29 cellular contexts compared by ENCODE assay signal in genomic region chr2:218834685-218835084, GRCh38. TPM values are rescaled to one million over a fixed set of nuclear protein-coding genes. Genes with fewer than 3 reads are reported as not detected.
A peak's percentile ranks its signal among the peaks of the same experiment; 100 is the strongest.
DNase-seq lines count a peak whose midpoint lies in the region; ATAC-seq, FAIRE-seq and TF ChIP-seq lines count a peak whose summit lies in the region.
"Had no signal": no experiment of that assay in that cellular context is flagged by ENCODE, and none has a peak within 500 bp of the region (broad histone marks: within the 10 kb centered on the region; RNA-seq: fewer than 3 reads in every experiment).

No MANE protein-coding gene starts in this region.

- intact Hi-C loops in HCT116 (cut with micrococcal nuclease) (no loop called here), sciatic nerve (cut with DNase I) (no loop called here)

- POLR2A ChIA-PET in HCT116 (lab: Charles Lee) = no interaction called here

- no peak for DNase-seq in HCT116 (ENCODE audit: low read depth, low spot score)
- DNase-seq in NB4 (ENCODE audit: low read depth) = peak; percentile 29
- DNase-seq in kidney tubule cell (ENCODE audit: low spot score) = peak; percentile 35
- DNase-seq in sciatic nerve (ENCODE audit: low spot score) = peak; percentile 27
- no peak for DNase-seq in NK-92 treated with Interleukin-12 subunit alpha and Interleukin-12 subunit beta, amount 100 ng/mL, for 24 hours (lab: John Stamatoyannopoulos, UW)
- no peak for DNase-seq in GM12892 (ENCODE audit: insufficient read length)
- DNase-seq: activated CD4-positive, alpha-beta memory T cell treated with anti-CD3 and anti-CD28 coated beads for 36 hours; activated CD4-positive, CD25-positive, alpha-beta regulatory T cell treated with anti-CD3 and anti-CD28 coated beads, Interleukin-2, amount 50 U/mL, for 72 hours; activated CD8-positive, alpha-beta memory T cell treated with anti-CD3 and anti-CD28 coated beads, Interleukin-2, amount 50 U/mL, for 4 hours; activated naive CD4-positive, alpha-beta T cell treated with anti-CD3 and anti-CD28 coated beads, Interleukin-2, amount 10 ng/mL, durations not matched to agents 7 days and 5 days; H9; KG1; kidney; MV-4-11; NCI-H1694; NCI-H2171 treated with DMSO at 0.1 percent for 48 hours; NCI-H526; stimulated activated naive CD4-positive, alpha-beta T cell treated with Interleukin-2 at 50 U/mL for 16 hours; testis had no signal

- TF ChIP-seq CTCF in HCT116 (IDR thresholded peaks at IDR 0.05 in 2 of 3, conservative IDR thresholded peaks at IDR 0.05 in 1 of 3; ENCODE audit: borderline replicate concordance in 1 of 3, insufficient read depth in 1 of 3, low read depth in 2 of 3, low read length in 2 of 3) = no peak
- no peak for TF ChIP-seq CTCF in NB4 (IDR thresholded peaks at IDR 0.05; ENCODE audit: low read depth, low read length)

- peak overlapping the region; percentile 59 for H3K4me2 ChIP-seq in HCT116 (ENCODE audit: low read length)
- H3K4me2 ChIP-seq: neural progenitor cell had no signal

- no peak overlapping the region for H3K9ac ChIP-seq in HCT116 (ENCODE audit: low read length)
- H3K9ac ChIP-seq: neural progenitor cell had no signal

- peak; percentile 80 for ATAC-seq in HCT116
- ATAC-seq in sciatic nerve = no peak
- no peak for ATAC-seq in GM21381 (IDR thresholded peaks at IDR 0.05; ENCODE audit: unreplicated experiment)
- ATAC-seq: GM12878 had no signal

- no peaks in the 10 kb centered on the region for H3K36me3 ChIP-seq in HCT116 (ENCODE audit: control insufficient read depth in 1 of 2, insufficient read depth in 2 of 2, low read length in 2 of 2)
- H3K36me3 ChIP-seq: neural progenitor cell had no signal

- H3K79me2 ChIP-seq in HCT116 (ENCODE audit: insufficient read depth, low read length) = no peaks in the 10 kb centered on the region

- H3K4me3 ChIP-seq in HCT116 (replicated peaks in 1 of 2; ENCODE audit: low read depth in 1 of 2, low read length in 2 of 2) = no peak overlapping the region
- no peak overlapping the region for H3K4me3 ChIP-seq in NB4 (ENCODE audit: low read depth, low read length)
- H3K4me3 ChIP-seq: GM12878, lung, neural progenitor cell, SK-N-MC, testis had no signal

- TF ChIP-seq POLR2A in HCT116 (IDR thresholded peaks at IDR 0.05; ENCODE audit: borderline replicate concordance, extremely low read depth, insufficient read depth, insufficient read length) (no peak), NB4 (IDR thresholded peaks at IDR 0.05; ENCODE audit: extremely low read depth, insufficient read length) (no peak), GM12892 (IDR thresholded peaks at IDR 0.05; ENCODE audit: low read depth, low read length) (no peak)

- no peak for TF ChIP-seq RAD21 in HCT116 (IDR thresholded peaks at IDR 0.05; ENCODE audit: low read depth)

- RAD21 ChIA-PET in HCT116 (lab: Charles Lee; ENCODE audit: low non-redundant PET in 1 of 2, low total read pairs in 2 of 2, uncharacterized antibody in 2 of 2, unreplicated experiment in 2 of 2) = interaction anchor here in 1 of 2 experiments (0.7 kb wide), 1 partner anchor 13 kb away, joined by 3 read pairs; no protein-coding TSS in a partner anchor

- CTCF ChIA-PET in HCT116 (lab: Charles Lee) = no interaction called here

- no peaks in the 10 kb centered on the region for H3K27me3 ChIP-seq in HCT116 (ENCODE audit: insufficient read depth, low read length)
- H3K27me3 ChIP-seq: testis had no signal

- H3K4me1 ChIP-seq in HCT116 (ENCODE audit: control insufficient read depth in 1 of 2, insufficient read depth in 2 of 2, low read length in 2 of 2) = peaks cover 28 to 47% of the 10 kb centered on the region in 2 experiments
- H3K4me1 ChIP-seq: neural progenitor cell had no signal

- no peaks in the 10 kb centered on the region for H3K9me2 ChIP-seq in HCT116 (ENCODE audit: insufficient read depth)

- no peaks in the 10 kb centered on the region for H4K20me1 ChIP-seq in HCT116 (ENCODE audit: insufficient read depth)

- BruUV-seq in HCT116 (replicated peaks; lab: Mats Ljungman, UMichigan) = no TSS peak

- H2AFZ ChIP-seq in HCT116 (ENCODE audit: low read depth, low read length, poor library complexity, severe bottlenecking) = no peak overlapping the region
- H2AFZ ChIP-seq: neural progenitor cell had no signal

- H3K9me3 ChIP-seq in HCT116 (ENCODE audit: control insufficient read depth in 1 of 2, insufficient read depth in 1 of 2, low read depth in 1 of 2, low read length in 2 of 2) = no peaks in the 10 kb centered on the region
- H3K9me3 ChIP-seq: testis had no signal

- H3K27ac ChIP-seq in HCT116 (ENCODE audit: low read depth, low read length) = no peak overlapping the region
- H3K27ac ChIP-seq: C4-2B, neural progenitor cell, SK-N-MC, testis had no signal

- FAIRE-seq in GM12892 (lab: Jason Lieb, UNC) = no peak
- FAIRE-seq: GM12878, kidney, TTC549 had no signal

TF ChIP-seq in HCT116, 20 proteins besides CTCF, POLR2A, EP300 and RAD21:
- no peak for TF ChIP-seq POLR2AphosphoS5 (IDR thresholded peaks at IDR 0.05; ENCODE audit: low read depth, low read length)
- TF ChIP-seq CEBPB (IDR thresholded peaks at IDR 0.05; ENCODE audit: low read depth) = peak; percentile 39
- peak; percentile 19; the same call in 1 of the 2 replicates for TF ChIP-seq MAX (IDR thresholded peaks at IDR 0.05)
- no peak for TF ChIP-seq ZFX (IDR thresholded peaks at IDR 0.05)
- no peak for TF ChIP-seq FOSL1 (IDR thresholded peaks at IDR 0.05; ENCODE audit: low read depth)
- TF ChIP-seq SP1 (IDR thresholded peaks at IDR 0.05; ENCODE audit: low read depth) = peak; percentile 38; the same call in 1 of the 2 replicates

RNA-seq across cellular contexts. Expression of gene PRKAG3, which starts 3.1 kb away (rescaled TPM):
- total RNA-seq in HCT116 (2021; ENCODE audit: unreplicated experiment) = not detected
- polyA plus RNA-seq in HCT116 (2012) = not detected in 2 replicates
- 0.49 TPM for total RNA-seq in sciatic nerve
- not detected for polyA plus RNA-seq in GM12892 (2012; ENCODE audit: missing spikeins)
- total RNA-seq: activated CD4-positive, alpha-beta memory T cell treated with anti-CD3 and anti-CD28 coated beads for 36 hours; cerebellum; H9; HT1080; kidney; lung had no signal
- polyA plus RNA-seq: urinary bladder had no signal

RNA-seq across cellular contexts. Expression of gene WNT6, which starts 24.9 kb away (rescaled TPM):
- total RNA-seq in HCT116 (2021; ENCODE audit: unreplicated experiment) (1.4 TPM), sciatic nerve (23.3 TPM)
- polyA plus RNA-seq in HCT116 (2012) = 2.2 and 2.4 TPM in 2 replicates
- polyA plus RNA-seq in GM12892 (2012; ENCODE audit: missing spikeins) = not detected
- total RNA-seq: cerebellum, H9, HT1080 had no signal

RNA-seq across cellular contexts. Expression of gene WNT10A, which starts 46.0 kb away (rescaled TPM):
- total RNA-seq in HCT116 (2021; ENCODE audit: unreplicated experiment) (1.5 TPM), sciatic nerve (0.94 TPM)
- polyA plus RNA-seq in HCT116 (2012) = 0.66 and 1.0 TPM in 2 replicates
- 34.9 TPM for polyA plus RNA-seq in GM12892 (2012; ENCODE audit: missing spikeins)
- total RNA-seq: H9, HT1080 had no signal

RNA-seq across cellular contexts. Expression of gene CYP27A1, which starts 52.7 kb away (rescaled TPM):
- total RNA-seq in HCT116 (2021; ENCODE audit: unreplicated experiment) (1.6 TPM), sciatic nerve (51.8 TPM)
- polyA plus RNA-seq in HCT116 (2012) = 0.38 and 0.84 TPM in 2 replicates
- 0.55 TPM for polyA plus RNA-seq in GM12892 (2012; ENCODE audit: missing spikeins)
- total RNA-seq: HT1080 had no signal

Comparison
In these comparisons a context has a peak if more than half of its experiments do, and no peak if none do; other contexts are left out.
1. DNase-seq: peak in NB4 (single experiment), kidney tubule cell (single experiment) and sciatic nerve (single experiment); none in HCT116 (single experiment), NK-92 treated with Interleukin-12 subunit alpha and Interleukin-12 subunit beta, amount 100 ng/mL, for 24 hours (single experiment) and GM12892 (single experiment).
2. RNA of gene WNT6, which starts 24.9 kb away (total RNA-seq): 23.3 TPM in sciatic nerve (single experiment); 1.4 TPM in HCT116 (single experiment); every median in the first group is over 10 times any median in the second.